ENCODE assay signal across 1 cellular context in the genomic region with DNA sequence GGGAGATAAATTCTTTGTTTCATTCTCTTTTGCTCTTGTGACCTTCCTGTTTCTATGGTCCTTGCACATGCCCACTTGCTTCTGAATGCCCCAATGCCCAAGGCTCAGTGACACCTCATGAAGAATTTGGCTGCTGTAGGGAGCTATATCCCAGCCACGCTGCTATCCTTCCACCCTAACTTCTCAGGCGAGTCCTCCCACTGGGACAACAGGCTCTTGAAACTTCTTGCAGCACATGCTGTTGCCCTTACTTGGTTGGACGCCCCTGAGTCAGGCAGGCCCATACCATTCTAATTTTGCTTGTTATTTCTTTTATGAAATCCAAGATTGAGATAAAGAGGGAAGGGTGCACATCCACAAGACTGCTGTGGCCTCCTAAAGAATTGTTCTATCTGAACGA.
TF ChIP-seq lines count a peak whose summit lies in the region.

No MANE protein-coding gene starts in this region.

TF ChIP-seq in SK-N-SH, 30 proteins besides CTCF, POLR2A, EP300 and RAD21:
- TF ChIP-seq, protein P1, sequence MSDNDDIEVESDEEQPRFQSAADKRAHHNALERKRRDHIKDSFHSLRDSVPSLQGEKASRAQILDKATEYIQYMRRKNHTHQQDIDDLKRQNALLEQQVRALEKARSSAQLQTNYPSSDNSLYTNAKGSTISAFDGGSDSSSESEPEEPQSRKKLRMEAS (IDR thresholded peaks at IDR 0.05; ENCODE audit: low read depth) = 0 out of 2 replicates have a peak, but pooled peaks have one; percentile 19
- no peak for TF ChIP-seq SIN3A (IDR thresholded peaks at IDR 0.05; ENCODE audit: borderline replicate concordance, low read depth, low read length)
